Comparison of ENCODE assay signal across 8 cellular contexts in genomic region chr6:170292111-170292777, GRCh38. TPM values are rescaled to one million over a fixed set of nuclear protein-coding genes. Genes with fewer than 3 reads are reported as not detected.
DNase-seq lines count a peak whose midpoint lies in the region; ATAC-seq, FAIRE-seq and TF ChIP-seq lines count a peak whose summit lies in the region.

No MANE protein-coding gene starts in this region.

- no peaks in the 10 kb centered on the region for H3K9me3 ChIP-seq in colonic mucosa

- no peak for ATAC-seq in GM19328 (IDR thresholded peaks at IDR 0.05; ENCODE audit: unreplicated experiment)

- H3K36me3 Mint-ChIP-seq in CD14-positive monocyte (peaks cover 11 to 27% of the 10 kb centered on the region in 2 donors), IgD-negative memory B cell (no peaks in the 10 kb centered on the region), neural crest cell (ENCODE audit: low read depth) (peaks cover 7% of the 10 kb centered on the region)

- H3K27me3 Mint-ChIP-seq in CD14-positive monocyte (ENCODE audit: low read depth in 3 of 3) (peaks cover 80 to 96% (median 86%) of the 10 kb centered on the region in 3 donors), IgD-negative memory B cell (peaks cover 49% of the 10 kb centered on the region), neural crest cell (ENCODE audit: low read depth) (peaks cover 79% of the 10 kb centered on the region)

- peaks cover 11% of the 10 kb centered on the region for H3K4me1 ChIP-seq in colonic mucosa

- H3K27me3 ChIP-seq in colonic mucosa, result peaks cover 78% of the 10 kb centered on the region

- H3K4me1 Mint-ChIP-seq in CD14-positive monocyte, result peaks cover 48% of the 10 kb centered on the region
- peaks cover 16 to 42% (median 29%) of the 10 kb centered on the region in 3 donors for H3K4me1 Mint-ChIP-seq in IgD-negative memory B cell
- peaks cover 57% of the 10 kb centered on the region for H3K4me1 Mint-ChIP-seq in neural crest cell

- intact Hi-C loops in CD14-positive monocyte (cut with micrococcal nuclease), result no loop called here
- intact Hi-C loops in colonic mucosa (cut with DNase I), result no loop called here

- H3K9me3 Mint-ChIP-seq in CD14-positive monocyte (peaks cover 0 to 44% (median 22%) of the 10 kb centered on the region in 7 donors), IgD-negative memory B cell (peaks cover 0 to 2% (median 0%) of the 10 kb centered on the region in 3 donors), neural crest cell (no peaks in the 10 kb centered on the region)

- H3K4me3 ChIP-seq in colonic mucosa, result peak overlapping the region; percentile 72

- no peak for TF ChIP-seq CTCF in CD14-positive monocyte (IDR thresholded peaks at IDR 0.05)
- TF ChIP-seq CTCF in colonic mucosa (IDR thresholded peaks at IDR 0.05), result no peak
- no peak for TF ChIP-seq CTCF in neural crest cell (conservative IDR thresholded peaks at IDR 0.05)

- H3K9ac ChIP-seq in colonic mucosa (ENCODE audit: low read depth in 2 of 2, low read length in 2 of 2), result peak overlapping the region in 1 of 2 donors; percentile 48

- H3K27ac Mint-ChIP-seq in CD14-positive monocyte (peak overlapping the region in 3 of 7 donors; percentile 9 to 38 (median 31)), IgD-negative memory B cell (peak overlapping the region; percentile 27 to 83 (median 73)), neural crest cell (ENCODE audit: unreplicated experiment) (peak overlapping the region; percentile 51)

- no peaks in the 10 kb centered on the region for H3K36me3 ChIP-seq in colonic mucosa

- H3K4me3 Mint-ChIP-seq in CD14-positive monocyte (peak overlapping the region; percentile 72 to 87), IgD-negative memory B cell (peak overlapping the region; percentile 81 to 97 (median 93)), neural crest cell (peak overlapping the region; percentile 91)

- H3K27ac ChIP-seq in colonic mucosa, result peak overlapping the region; percentile 52

- peak; percentile 19 for DNase-seq in CD14-positive monocyte (ENCODE audit: low spot score)
- no peak for DNase-seq in colonic mucosa
- DNase-seq in neural crest cell (ENCODE audit: low read depth, low spot score), result no peak
- DNase-seq in NCI-H1436 treated with DMSO at 0.1 percent for 48 hours (lab: John Stamatoyannopoulos, UW), result no peak
- DNase-seq in SKM-1 treated with dmso at 0.1 percent for 144 hours (lab: John Stamatoyannopoulos, UW; ENCODE audit: unreplicated experiment), result no peak
- no peak for DNase-seq in HTR-8/SVneo (ENCODE audit: insufficient read length, low spot score)

- FAIRE-seq in HTR-8/SVneo (lab: Jason Lieb, UNC), result no peak

RNA-seq across cellular contexts. Expression of gene DLL1, which starts 1.4 kb away (rescaled TPM):
- not detected for polyA plus RNA-seq in CD14-positive monocyte
- polyA plus RNA-seq in IgD-negative memory B cell, result 0.10 TPM
- total RNA-seq in colonic mucosa, result 10 to 100 TPM; 16.1 to 26.8 TPM
- total RNA-seq in neural crest cell, result 53.9 and 59.8 TPM in 2 replicates

RNA-seq across cellular contexts. Expression of gene FAM120B, which starts 14.3 kb away (rescaled TPM):
- polyA plus RNA-seq in CD14-positive monocyte, result 10 to 100 TPM; 11.2 to 20.2 TPM
- polyA plus RNA-seq in IgD-negative memory B cell, result 24.5 TPM
- 10 to 100 TPM; 25.1 to 28.5 TPM for total RNA-seq in colonic mucosa
- 33.4 and 33.7 TPM in 2 replicates for total RNA-seq in neural crest cell
